ENCODE assay signal across 9 cellular contexts in genomic region chr20:43942661-43943285, GRCh38. TPM values are rescaled to one million over a fixed set of nuclear protein-coding genes. Genes with fewer than 3 reads are reported as not detected.
DNase-seq lines count a peak whose midpoint lies in the region; ATAC-seq, FAIRE-seq and TF ChIP-seq lines count a peak whose summit lies in the region.
"Had no signal": no experiment of that assay in that cellular context is flagged by ENCODE, and none has a peak within 500 bp of the region (broad histone marks: within the 10 kb centered on the region; RNA-seq: fewer than 3 reads in every experiment).

No MANE protein-coding gene starts in this region.

- H3K36me3 Mint-ChIP-seq in Calu3 (ENCODE audit: insufficient read depth, unreplicated experiment) (peaks cover 5% of the 10 kb centered on the region), activated B cell treated with CpG ODN at 0.5 μM for 24 hours (ENCODE audit: low read depth) (no peaks in the 10 kb centered on the region)

- POLR2A ChIA-PET in activated B cell treated with CpG ODN at 0.5 μM for 24 hours (lab: Charles Lee) = interaction anchor here (0.5 to 1.8 kb wide), 8 partner anchors 9 to 484 kb away, joined by 3 to 10 read pairs (median 4); no protein-coding TSS in a partner anchor

- H3K9me3 Mint-ChIP-seq in Calu3 (ENCODE audit: low read depth, unreplicated experiment) = no peaks in the 10 kb centered on the region
- peaks cover 2% of the 10 kb centered on the region for H3K9me3 Mint-ChIP-seq in activated B cell treated with CpG ODN at 0.5 μM for 24 hours

- H3K4me1 ChIP-seq in Karpas-422 (ENCODE audit: low read length) = peaks cover 100% of the 10 kb centered on the region

- H3K9me3 ChIP-seq in Karpas-422 (ENCODE audit: low read length) = no peaks in the 10 kb centered on the region

- peak overlapping the region; percentile 86 for H3K4me2 ChIP-seq in Karpas-422 (ENCODE audit: low read depth, low read length, poor library complexity, severe bottlenecking)

- peak; percentile 89 for FAIRE-seq in GM19239 (lab: Jason Lieb, UNC)

- H2AFZ ChIP-seq in Karpas-422 (ENCODE audit: low read length) = no peak overlapping the region

- DNase-seq in Calu3 (peak; percentile 47), GM19239 (ENCODE audit: insufficient read length, low spot score) (peak; percentile 62), Karpas-422 (peak; percentile 91), activated B cell treated with CpG ODN at 0.5 μM for 24 hours (no peak), kidney tubule cell (ENCODE audit: low spot score) (peak; percentile 68), anterior cingulate cortex (lab: John Stamatoyannopoulos, UW) (no peak), coronary artery (ENCODE audit: low spot score) (no peak), NCI-H446 treated with DMSO at 0.1 percent for 48 hours (lab: John Stamatoyannopoulos, UW) (no peak)

- H3K4me1 Mint-ChIP-seq in Calu3 (ENCODE audit: low read depth, unreplicated experiment) = peaks cover 35% of the 10 kb centered on the region
- peaks cover 23% of the 10 kb centered on the region for H3K4me1 Mint-ChIP-seq in activated B cell treated with CpG ODN at 0.5 μM for 24 hours

- no peaks in the 10 kb centered on the region for H3K27me3 ChIP-seq in Karpas-422 (ENCODE audit: low read length)

- H3K27ac Mint-ChIP-seq in Calu3 (ENCODE audit: unreplicated experiment) (peak overlapping the region; percentile 19), activated B cell treated with CpG ODN at 0.5 μM for 24 hours (peak overlapping the region; percentile 84)

- peak overlapping the region; percentile 42 for H3K4me3 ChIP-seq in Karpas-422 (ENCODE audit: low read length)
- H3K4me3 ChIP-seq in coronary artery = no peak overlapping the region

- peak; percentile 63 for ATAC-seq in activated B cell treated with CpG ODN at 0.5 μM for 24 hours (ENCODE audit: low read depth)

- H3K9me2 ChIP-seq in Karpas-422 (replicated peaks; ENCODE audit: insufficient read depth, low read length) = no peaks in the 10 kb centered on the region

- H4K20me1 ChIP-seq in Karpas-422 (ENCODE audit: insufficient read depth, low read depth, low read length) = no peaks in the 10 kb centered on the region

- H3K27me3 Mint-ChIP-seq in Calu3 (ENCODE audit: unreplicated experiment) (no peaks in the 10 kb centered on the region), activated B cell treated with CpG ODN at 0.5 μM for 24 hours (no peaks in the 10 kb centered on the region)

- H3K36me3 ChIP-seq in Karpas-422 (ENCODE audit: insufficient read depth, low read length) = no peaks in the 10 kb centered on the region

- H3K4me3 Mint-ChIP-seq in Calu3 (ENCODE audit: low read depth, unreplicated experiment) (peak overlapping the region; percentile 33), activated B cell treated with CpG ODN at 0.5 μM for 24 hours (peak overlapping the region; percentile 33)

- H3K9ac ChIP-seq in Karpas-422 (ENCODE audit: low read length) = peak overlapping the region; percentile 70

- TF ChIP-seq CTCF in Calu3 (IDR thresholded peaks at IDR 0.05; ENCODE audit: unreplicated experiment) (no peak), activated B cell treated with CpG ODN at 0.5 μM for 24 hours (IDR thresholded peaks at IDR 0.05) (no peak), coronary artery (IDR thresholded peaks at IDR 0.05) (no peak)

- CTCF ChIA-PET in Calu3 (lab: Charles Lee) (interaction anchor here (0.6 to 1.9 kb wide), 3 partner anchors 12 to 50 kb away, joined by 3 to 5 read pairs (median 3); no protein-coding TSS in a partner anchor), activated B cell treated with CpG ODN at 0.5 μM for 24 hours (lab: Charles Lee) (interaction anchor here (1.8 kb wide), 1 partner anchor 193 kb away, joined by 8 read pairs; no protein-coding TSS in a partner anchor)

- intact Hi-C loops in Calu3 (cut with micrococcal nuclease; ENCODE audit: unreplicated experiment) (no loop called here), activated B cell treated with CpG ODN at 0.5 μM for 24 hours (cut with micrococcal nuclease) (loop anchor here (1.0 to 2.0 kb wide), 3 partner anchors 13 to 127 kb away; no protein-coding TSS in a partner anchor)

- peaks cover 21% of the 10 kb centered on the region for H3K79me2 ChIP-seq in Karpas-422 (ENCODE audit: low read length)

- BruUV-seq in Calu3 (replicated peaks; lab: Mats Ljungman, UMichigan) = no TSS peak

- peak overlapping the region; percentile 99 for H3K27ac ChIP-seq in Karpas-422 (ENCODE audit: low read length)
- H3K27ac ChIP-seq in coronary artery = peak overlapping the region in 1 of 2 donors; percentile 33
- H3K27ac ChIP-seq: VCaP had no signal

RNA-seq across cellular contexts. Expression of gene TOX2, which starts 28.1 kb away (rescaled TPM):
- total RNA-seq in Calu3 (2022) (not detected in 2 replicates), activated B cell treated with CpG ODN at 0.5 μM for 24 hours (4.8 and 5.0 TPM in 2 replicates)
- 42.9 and 54.1 TPM in 2 replicates for total RNA-seq in Karpas-422 (2014; rRNA removed; shearing (Covaris generic); ENCODE audit: low replicate concordance)

Comparison
In these comparisons a context has a peak if more than half of its experiments do, and no peak if none do; other contexts are left out.
1. DNase-seq: peak in Calu3 (single experiment), GM19239 (single experiment), Karpas-422 (single experiment) and kidney tubule cell (single experiment); none in activated B cell treated with CpG ODN at 0.5 μM for 24 hours (single experiment), anterior cingulate cortex (0 of 58), coronary artery (single experiment) and NCI-H446 treated with DMSO at 0.1 percent for 48 hours (single experiment).